21 cellular contexts compared by ENCODE assay signal in the genomic region with DNA sequence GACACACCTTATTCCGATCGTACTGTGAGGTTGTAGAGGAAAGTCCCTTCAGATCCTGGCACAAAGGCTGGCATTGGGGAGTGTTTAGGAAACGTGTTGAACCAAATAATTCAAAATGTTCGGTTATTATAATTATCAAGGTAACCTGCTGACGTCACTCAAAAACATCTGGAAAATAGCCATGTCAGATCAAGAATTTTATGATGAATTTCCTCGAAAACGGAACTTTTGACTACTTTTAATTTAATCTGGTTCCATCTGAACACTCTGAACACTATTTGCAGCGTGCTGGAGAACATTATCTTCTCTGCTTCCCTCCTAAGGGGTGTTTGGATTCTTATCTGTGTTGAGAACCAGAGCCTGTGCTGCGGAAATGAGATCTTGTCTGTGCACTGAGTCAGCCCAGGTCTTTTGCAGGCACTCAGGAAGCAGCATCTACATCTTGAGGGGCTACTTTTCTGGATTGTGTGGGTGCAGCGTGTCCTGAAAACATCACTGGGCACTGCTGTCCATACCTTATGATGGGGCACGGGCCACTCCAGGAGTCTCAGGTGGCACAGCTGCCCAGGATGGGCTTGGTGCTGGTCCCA.
"Had no signal": no experiment of that assay in that cellular context is flagged by ENCODE, and none has a peak within 500 bp of the region (broad histone marks: within the 10 kb centered on the region; RNA-seq: fewer than 3 reads in every experiment).

No MANE protein-coding gene starts in this region.

- H3K27ac Mint-ChIP-seq: activated CD4-positive, alpha-beta memory T cell treated with anti-CD3 and anti-CD28 coated beads, Interleukin-2, amount 10 ng/mL, durations not matched to agents 7 days and 5 days; activated CD4-positive, alpha-beta T cell treated with anti-CD3 and anti-CD28 coated beads for 36 hours; activated naive CD8-positive, alpha-beta T cell; dendritic cell treated with granulocyte-macrophage colony-stimulating factor and Interleukin-4, amounts not matched to agents 40 ng/mL and 50 ng/mL, for 4 days; naive thymus-derived CD4-positive, alpha-beta T cell had no signal

- H3K27ac ChIP-seq: gastrocnemius medialis, heart right ventricle, uterus had no signal

- H3K4me3 ChIP-seq: gastrocnemius medialis, heart right ventricle, mucosa of descending colon, tibial nerve, uterus had no signal

- H3K9me3 ChIP-seq: gastrocnemius medialis, heart right ventricle, mucosa of descending colon, tibial nerve, uterus had no signal

- DNase-seq: activated CD4-positive, alpha-beta memory T cell treated with anti-CD3 and anti-CD28 coated beads, Interleukin-2, amount 10 ng/mL, durations not matched to agents 7 days and 5 days; activated CD4-positive, alpha-beta T cell treated with anti-CD3 and anti-CD28 coated beads for 36 hours; activated gamma-delta T cell; activated T-cell treated with anti-CD3 and anti-CD28 coated beads, Interleukin-2, amount 50 U/mL, for 48 hours; amygdala; effector memory CD8-positive, alpha-beta T cell; gastrocnemius medialis; heart right ventricle; mucosa of descending colon; naive thymus-derived CD4-positive, alpha-beta T cell; posterior cingulate gyrus; retina; stimulated activated CD4-positive, alpha-beta T cell treated with anti-CD3 and anti-CD28 coated beads, Interleukin-2, amount 100 ng/mL, for 48 hours; stimulated activated naive CD4-positive, alpha-beta T cell; uterus had no signal

- ATAC-seq: activated CD4-positive, alpha-beta T cell treated with anti-CD3 and anti-CD28 coated beads for 36 hours; effector memory CD8-positive, alpha-beta T cell; gastrocnemius medialis; heart right ventricle; left lobe of liver; naive thymus-derived CD4-positive, alpha-beta T cell had no signal

- H3K4me3 Mint-ChIP-seq: activated CD4-positive, alpha-beta memory T cell treated with anti-CD3 and anti-CD28 coated beads, Interleukin-2, amount 10 ng/mL, durations not matched to agents 7 days and 5 days; activated CD4-positive, alpha-beta T cell treated with anti-CD3 and anti-CD28 coated beads for 36 hours; activated naive CD8-positive, alpha-beta T cell; brain; central memory CD8-positive, alpha-beta T cell; dendritic cell treated with granulocyte-macrophage colony-stimulating factor and Interleukin-4, amounts not matched to agents 40 ng/mL and 50 ng/mL, for 4 days; effector memory CD8-positive, alpha-beta T cell; naive thymus-derived CD4-positive, alpha-beta T cell had no signal

- H3K27me3 ChIP-seq: gastrocnemius medialis, heart right ventricle, tibial nerve, uterus had no signal

- H3K4me1 ChIP-seq: gastrocnemius medialis, uterus had no signal

- H3K27me3 Mint-ChIP-seq: activated CD4-positive, alpha-beta memory T cell treated with anti-CD3 and anti-CD28 coated beads, Interleukin-2, amount 10 ng/mL, durations not matched to agents 7 days and 5 days; activated CD4-positive, alpha-beta T cell treated with anti-CD3 and anti-CD28 coated beads for 36 hours; activated naive CD8-positive, alpha-beta T cell; central memory CD8-positive, alpha-beta T cell; dendritic cell treated with granulocyte-macrophage colony-stimulating factor and Interleukin-4, amounts not matched to agents 40 ng/mL and 50 ng/mL, for 4 days; effector memory CD8-positive, alpha-beta T cell; naive thymus-derived CD4-positive, alpha-beta T cell had no signal

- H3K9me3 Mint-ChIP-seq: activated CD4-positive, alpha-beta memory T cell treated with anti-CD3 and anti-CD28 coated beads, Interleukin-2, amount 10 ng/mL, durations not matched to agents 7 days and 5 days; central memory CD8-positive, alpha-beta T cell; dendritic cell treated with granulocyte-macrophage colony-stimulating factor and Interleukin-4, amounts not matched to agents 40 ng/mL and 50 ng/mL, for 4 days; effector memory CD8-positive, alpha-beta T cell had no signal

- H3K36me3 ChIP-seq: gastrocnemius medialis, heart right ventricle, tibial nerve, uterus had no signal
